Comparison of ENCODE assay signal across 8 cellular contexts in genomic region chr2:64525323-64525625, GRCh38. TPM values are rescaled to one million over a fixed set of nuclear protein-coding genes. Genes with fewer than 3 reads are reported as not detected.
DNase-seq lines count a peak whose midpoint lies in the region; ATAC-seq and TF ChIP-seq lines count a peak whose summit lies in the region.

No MANE protein-coding gene starts in this region.

- ATAC-seq in GM21825 (IDR thresholded peaks at IDR 0.05; ENCODE audit: unreplicated experiment) = peak; percentile 25
- ATAC-seq in upper lobe of left lung (ENCODE audit: low FRiP score in 2 of 2) = peak in 1 of 2 donors; percentile 15
- no peak for ATAC-seq in left lobe of liver

- peak overlapping the region; percentile 77 to 99 (median 91) for H3K4me2 ChIP-seq in BLaER1 treated with 17β-estradiol and CSF1 and Interleukin-3, amounts not matched to agents 10 nM and 100 nM

- H3K4me3 ChIP-seq in BLaER1 treated with 17β-estradiol and CSF1 and Interleukin-3, amounts not matched to agents 10 nM and 100 nM = peak overlapping the region; percentile 91 to 100 (median 97)
- H3K4me3 ChIP-seq in colonic mucosa (peak overlapping the region; percentile 87), muscle layer of duodenum (ENCODE audit: low read depth in 1 of 2, low read length in 2 of 2) (peak overlapping the region; percentile 85 to 98), upper lobe of left lung (peak overlapping the region; percentile 72 to 93 (median 84))

- H3K9ac ChIP-seq in BLaER1 treated with 17β-estradiol and CSF1 and Interleukin-3, amounts not matched to agents 10 nM and 100 nM = peak overlapping the region; percentile 85 to 96 (median 91)
- peak overlapping the region; percentile 90 to 100 for H3K9ac ChIP-seq in colonic mucosa (ENCODE audit: low read depth in 2 of 2, low read length in 2 of 2)

- DNase-seq in SIG-M5 (lab: John Stamatoyannopoulos, UW) (peak; percentile 38), colonic mucosa (peak; percentile 44), upper lobe of left lung (no peak), ureter (ENCODE audit: low spot score) (no peak), left lobe of liver (ENCODE audit: low spot score) (no peak)

- no peaks in the 10 kb centered on the region for H3K9me3 ChIP-seq in BLaER1 treated with 17β-estradiol and CSF1 and Interleukin-3, amounts not matched to agents 10 nM and 100 nM (replicated peaks in 1 of 11)
- H3K9me3 ChIP-seq in colonic mucosa = no peaks in the 10 kb centered on the region
- H3K9me3 ChIP-seq in muscle layer of duodenum (ENCODE audit: control insufficient read depth in 1 of 2, low read length in 2 of 2) = no peaks in the 10 kb centered on the region
- no peaks in the 10 kb centered on the region for H3K9me3 ChIP-seq in upper lobe of left lung

- H3K4me1 ChIP-seq in BLaER1 treated with 17β-estradiol and CSF1 and Interleukin-3, amounts not matched to agents 10 nM and 100 nM = peaks cover 9 to 38% (median 24%) of the 10 kb centered on the region in 10 experiments; a peak in 18 of 20 replicates
- H3K4me1 ChIP-seq in colonic mucosa (peaks cover 5% of the 10 kb centered on the region), muscle layer of duodenum (ENCODE audit: control insufficient read depth in 1 of 2, insufficient read depth in 2 of 2, low read length in 2 of 2) (peaks cover 0 to 23% of the 10 kb centered on the region in 2 donors), upper lobe of left lung (peaks cover 7 to 28% (median 17%) of the 10 kb centered on the region in 4 donors)

- intact Hi-C loops in colonic mucosa (cut with DNase I) = no loop called here

- H3K27ac ChIP-seq in BLaER1 treated with 17β-estradiol and CSF1 and Interleukin-3, amounts not matched to agents 10 nM and 100 nM = peak overlapping the region; percentile 82 to 94 (median 88)
- H3K27ac ChIP-seq in colonic mucosa (peak overlapping the region; percentile 99), muscle layer of duodenum (ENCODE audit: low read length) (peak overlapping the region; percentile 98), upper lobe of left lung (peak overlapping the region; percentile 94 to 99 (median 96))

- 2 to 11% methylated on average over 4 of the region's 4 CpGs for WGBS in upper lobe of left lung, 2 donors

- H3K36me3 ChIP-seq in BLaER1 treated with 17β-estradiol and CSF1 and Interleukin-3, amounts not matched to agents 10 nM and 100 nM = peaks cover 0 to 13% (median 5%) of the 10 kb centered on the region in 11 experiments; a peak in 10 of 22 replicates
- H3K36me3 ChIP-seq in colonic mucosa (no peaks in the 10 kb centered on the region), muscle layer of duodenum (ENCODE audit: control insufficient read depth in 1 of 2, insufficient read depth in 2 of 2, low read length in 2 of 2) (no peaks in the 10 kb centered on the region), upper lobe of left lung (no peaks in the 10 kb centered on the region)

- TF ChIP-seq EP300 in upper lobe of left lung (IDR thresholded peaks at IDR 0.05) = no peak

- TF ChIP-seq POLR2A in upper lobe of left lung (IDR thresholded peaks at IDR 0.05) = peak in 1 of 4 donors; percentile 40

- TF ChIP-seq CTCF in colonic mucosa (IDR thresholded peaks at IDR 0.05) (no peak), upper lobe of left lung (IDR thresholded peaks at IDR 0.05) (no peak)

- H4K20me1 ChIP-seq in BLaER1 treated with 17β-estradiol and CSF1 and Interleukin-3, amounts not matched to agents 10 nM and 100 nM = peaks cover 16 to 59% (median 54%) of the 10 kb centered on the region in 11 experiments; a peak in 21 of 22 replicates

- no peaks in the 10 kb centered on the region for H3K27me3 ChIP-seq in BLaER1 treated with 17β-estradiol and CSF1 and Interleukin-3, amounts not matched to agents 10 nM and 100 nM
- no peaks in the 10 kb centered on the region for H3K27me3 ChIP-seq in colonic mucosa
- H3K27me3 ChIP-seq in muscle layer of duodenum (ENCODE audit: low read depth, low read length) = no peaks in the 10 kb centered on the region
- no peaks in the 10 kb centered on the region for H3K27me3 ChIP-seq in upper lobe of left lung

RNA-seq across cellular contexts. Expression of gene AFTPH, which starts 1.1 kb away (rescaled TPM):
- 10 to 100 TPM; 49.4 to 67.3 TPM for total RNA-seq in colonic mucosa
- 10 to 100 TPM; 21.5 to 72.9 (median 35.4) TPM for total RNA-seq in upper lobe of left lung
- total RNA-seq in ureter = 51.1 TPM
- total RNA-seq in left lobe of liver = 15.2 TPM

Comparison
In these comparisons a context has a peak if more than half of its experiments do, and no peak if none do; other contexts are left out.
1. DNase-seq: peak in SIG-M5 (single experiment) and colonic mucosa (single experiment); none in upper lobe of left lung (0 of 2), ureter (single experiment) and left lobe of liver (single experiment).
2. Peak in every context shown above with its lines, with median percentiles within 50 percentile points of each other: H3K27ac ChIP-seq and H3K4me3 ChIP-seq.